Comparison of ENCODE assay signal across 17 cellular contexts in the genomic region with DNA sequence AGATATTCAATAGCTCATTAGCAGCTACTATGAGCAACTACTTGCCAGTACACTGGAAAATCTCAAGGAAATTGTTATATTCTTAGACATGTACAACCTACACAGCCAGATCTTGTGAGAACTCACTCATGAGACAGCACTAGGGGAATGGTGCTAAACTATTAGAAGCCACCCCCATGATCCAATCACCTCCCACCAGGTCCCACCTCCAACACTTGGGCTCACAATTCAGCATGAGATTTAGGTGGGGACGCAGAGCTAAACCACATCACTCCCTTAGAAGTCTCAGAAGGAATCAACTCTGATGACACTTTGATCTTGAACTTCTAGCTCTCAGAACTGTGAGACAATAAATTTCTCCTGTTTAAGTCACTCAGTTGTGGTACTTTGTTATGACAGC.
"Had no signal": no experiment of that assay in that cellular context is flagged by ENCODE, and none has a peak within 500 bp of the region (broad histone marks: within the 10 kb centered on the region; RNA-seq: fewer than 3 reads in every experiment).

No MANE protein-coding gene starts in this region.

- H3K4me1 ChIP-seq: body of pancreas, lower lobe of right lung, sigmoid colon, spleen had no signal

- H3K4me3 Mint-ChIP-seq: activated naive CD8-positive, alpha-beta T cell treated with anti-CD3 and anti-CD28 coated beads, Interleukin-2, amount 10 ng/mL, durations not matched to agents 7 days and 5 days; activated T-helper 17 cell treated with anti-CD3 and anti-CD28 coated beads, Interleukin-2, amount 50 U/mL, for 72 hours; central memory CD8-positive, alpha-beta T cell; nephron; stimulated activated naive B cell treated with anti-CD40 and anti-IgM and Interleukin-4, amounts not matched to agents 10 μg/mL and 1 μg/mL and 100 μg/mL, for 72 hours; T-helper 17 cell had no signal

- H3K4me3 ChIP-seq: body of pancreas, coronary artery, hepatocyte, lower lobe of right lung, sigmoid colon, spleen, thoracic aorta had no signal

- H3K36me3 Mint-ChIP-seq: activated naive CD8-positive, alpha-beta T cell treated with anti-CD3 and anti-CD28 coated beads, Interleukin-2, amount 10 ng/mL, durations not matched to agents 7 days and 5 days; stimulated activated naive B cell treated with anti-CD40 and anti-IgM and Interleukin-4, amounts not matched to agents 10 μg/mL and 1 μg/mL and 100 μg/mL, for 72 hours had no signal

- ATAC-seq: activated T-helper 17 cell treated with anti-CD3 and anti-CD28 coated beads, Interleukin-2, amount 50 U/mL, for 72 hours; body of pancreas; left cardiac atrium; lower lobe of right lung; stimulated activated naive B cell treated with anti-CD40 and anti-IgM and Interleukin-4, amounts not matched to agents 10 μg/mL and 1 μg/mL and 100 μg/mL, for 72 hours; T-helper 17 cell had no signal

- H3K9me3 ChIP-seq: body of pancreas, lower lobe of right lung, sigmoid colon, thoracic aorta had no signal

- H3K4me2 ChIP-seq: hepatocyte had no signal

- DNase-seq: activated CD4-positive, alpha-beta T cell treated with anti-CD3 and anti-CD28 coated beads for 1 hour; activated naive CD4-positive, alpha-beta T cell; activated naive CD8-positive, alpha-beta T cell treated with anti-CD3 and anti-CD28 coated beads, Interleukin-2, amount 10 ng/mL, durations not matched to agents 7 days and 5 days; body of pancreas; left cardiac atrium; lower lobe of right lung; sigmoid colon; spleen; stimulated activated naive B cell treated with anti-CD40 and anti-IgM and Interleukin-4, amounts not matched to agents 10 μg/mL and 1 μg/mL and 100 μg/mL, for 72 hours; T-helper 17 cell; WERI-Rb-1 had no signal

- H3K27ac Mint-ChIP-seq: activated naive CD8-positive, alpha-beta T cell treated with anti-CD3 and anti-CD28 coated beads, Interleukin-2, amount 10 ng/mL, durations not matched to agents 7 days and 5 days; activated T-helper 17 cell treated with anti-CD3 and anti-CD28 coated beads, Interleukin-2, amount 50 U/mL, for 72 hours; nephron; stimulated activated naive B cell treated with anti-CD40 and anti-IgM and Interleukin-4, amounts not matched to agents 10 μg/mL and 1 μg/mL and 100 μg/mL, for 72 hours; T-helper 17 cell had no signal

- H3K36me3 ChIP-seq: lower lobe of right lung, sigmoid colon, spleen, thoracic aorta, WERI-Rb-1 had no signal

- H3K27ac ChIP-seq: body of pancreas, coronary artery, hepatocyte, lower lobe of right lung, sigmoid colon, spleen, thoracic aorta, WERI-Rb-1 had no signal

- H3K27me3 Mint-ChIP-seq: activated naive CD8-positive, alpha-beta T cell treated with anti-CD3 and anti-CD28 coated beads, Interleukin-2, amount 10 ng/mL, durations not matched to agents 7 days and 5 days; activated T-helper 17 cell treated with anti-CD3 and anti-CD28 coated beads, Interleukin-2, amount 50 U/mL, for 72 hours; central memory CD8-positive, alpha-beta T cell; stimulated activated naive B cell treated with anti-CD40 and anti-IgM and Interleukin-4, amounts not matched to agents 10 μg/mL and 1 μg/mL and 100 μg/mL, for 72 hours; T-helper 17 cell had no signal

- H3K4me1 Mint-ChIP-seq: activated naive CD8-positive, alpha-beta T cell treated with anti-CD3 and anti-CD28 coated beads, Interleukin-2, amount 10 ng/mL, durations not matched to agents 7 days and 5 days; activated T-helper 17 cell treated with anti-CD3 and anti-CD28 coated beads, Interleukin-2, amount 50 U/mL, for 72 hours; central memory CD8-positive, alpha-beta T cell; stimulated activated naive B cell treated with anti-CD40 and anti-IgM and Interleukin-4, amounts not matched to agents 10 μg/mL and 1 μg/mL and 100 μg/mL, for 72 hours; T-helper 17 cell had no signal

- H3K27me3 ChIP-seq: body of pancreas, hepatocyte, sigmoid colon, spleen had no signal

- H3K9me3 Mint-ChIP-seq: activated T-helper 17 cell treated with anti-CD3 and anti-CD28 coated beads, Interleukin-2, amount 50 U/mL, for 72 hours; central memory CD8-positive, alpha-beta T cell; nephron had no signal

- H2AFZ ChIP-seq: hepatocyte had no signal
